18 cellular contexts compared by ENCODE assay signal in genomic region chr9:4497855-4498254, GRCh38. TPM values are rescaled to one million over a fixed set of nuclear protein-coding genes. Genes with fewer than 3 reads are reported as not detected.
DNase-seq lines count a peak whose midpoint lies in the region; ATAC-seq and TF ChIP-seq lines count a peak whose summit lies in the region.
"Had no signal": no experiment of that assay in that cellular context is flagged by ENCODE, and none has a peak within 500 bp of the region (broad histone marks: within the 10 kb centered on the region; RNA-seq: fewer than 3 reads in every experiment).

No MANE protein-coding gene starts in this region.

- no peak overlapping the region for H2BK15ac ChIP-seq in IMR-90 (ENCODE audit: low read depth, low read length)

- no TSS peak for BruUV-seq in IMR-90 (replicated peaks; lab: Mats Ljungman, UMichigan)

- no peak overlapping the region for H2BK120ac ChIP-seq in IMR-90 (ENCODE audit: low read depth, low read length)

- no peak for TF ChIP-seq EP300 in sigmoid colon (IDR thresholded peaks at IDR 0.05)

- no peak for TF ChIP-seq RAD21 in IMR-90 (IDR thresholded peaks at IDR 0.05; ENCODE audit: low read length)

- CTCF ChIA-PET in IMR-90 (lab: Yijun Ruan, JAX) (interaction anchor here (0.5 kb wide), 1 partner anchor 1388 kb away, joined by 5 read pairs; no protein-coding TSS in a partner anchor), WTC11 (lab: Charles Lee) (no interaction called here)

- TF ChIP-seq POLR2A in IMR-90 (IDR thresholded peaks at IDR 0.05; ENCODE audit: low read depth, low read length) (no peak), sigmoid colon (IDR thresholded peaks at IDR 0.05) (no peak)

- H2BK5ac ChIP-seq in IMR-90 (ENCODE audit: low read depth, low read length, poor library complexity, severe bottlenecking), result no peak overlapping the region

- no peak overlapping the region for H3K4me2 ChIP-seq in IMR-90 (ENCODE audit: low read depth, low read length)

- no peak overlapping the region for H2AK9ac ChIP-seq in IMR-90 (replicated peaks; ENCODE audit: low read depth, low read length, poor library complexity)

- DNase-seq in GM03348 (ENCODE audit: low spot score) (peak; percentile 61), IMR-90 (peak; percentile 39), fibroblast of peridontal ligament (ENCODE audit: extremely low read depth) (peak; percentile 90), sigmoid colon (no peak), WTC11 (ENCODE audit: low spot score) (no peak), NCI-H748 (lab: John Stamatoyannopoulos, UW; ENCODE audit: unreplicated experiment) (no peak), NCI-H2081 (lab: John Stamatoyannopoulos, UW) (no peak)
- DNase-seq: CD8-positive, alpha-beta T cell; effector memory CD8-positive, alpha-beta T cell; heart left ventricle; left ventricle myocardium superior; NCI-H2171 treated with DMSO at 0.1 percent for 48 hours; nephron progenitor cell; substantia nigra had no signal

- ATAC-seq in IMR-90 (ENCODE audit: low read depth), result peak; percentile 32
- no peak for ATAC-seq in WTC11
- no peak for ATAC-seq in GM21526 (IDR thresholded peaks at IDR 0.05; ENCODE audit: low FRiP score, unreplicated experiment)
- ATAC-seq: CD8-positive, alpha-beta T cell; effector memory CD8-positive, alpha-beta T cell; heart left ventricle; left ventricle myocardium superior had no signal

- peaks cover 2% of the 10 kb centered on the region; the same call in 1 of the 2 replicates for H3K27me3 Mint-ChIP-seq in WTC11 (ENCODE audit: low read depth)

- no peaks in the 10 kb centered on the region for H3K9me3 Mint-ChIP-seq in WTC11
- H3K9me3 Mint-ChIP-seq: activated T-helper 1 cell treated with anti-CD3 and anti-CD28 coated beads, Interleukin-12 subunit alpha, Interleukin-12 subunit beta, Interleukin-2, Interleukin-4 antibody, amounts not matched to agents 30 ng/mL and 10 ng/mL and 1 ng/mL, durations not matched to agents 14 hours and 24 hours and 36 hours; CD8-positive, alpha-beta T cell; effector memory CD8-positive, alpha-beta T cell; nephron progenitor cell had no signal

- H3K4me3 ChIP-seq in IMR-90 (ENCODE audit: insufficient read depth, low read depth, low read length) (no peak overlapping the region), sigmoid colon (no peak overlapping the region)
- H3K4me3 ChIP-seq: ascending aorta, heart left ventricle had no signal

- peaks cover 3% of the 10 kb centered on the region; the same call in 1 of the 2 replicates for H3K27me3 ChIP-seq in IMR-90 (ENCODE audit: control insufficient read depth, insufficient read depth, low read length)
- H3K27me3 ChIP-seq in sigmoid colon, result no peaks in the 10 kb centered on the region
- H3K27me3 ChIP-seq: ascending aorta had no signal

- POLR2A ChIA-PET in IMR-90 (lab: Charles Lee; ENCODE audit: unreplicated experiment) (no interaction called here), WTC11 (lab: Charles Lee) (no interaction called here)

- H3K4me1 Mint-ChIP-seq in WTC11, result peaks cover 19% of the 10 kb centered on the region

- H3K36me3 ChIP-seq in IMR-90 (ENCODE audit: control insufficient read depth, insufficient read depth, low read length), result no peaks in the 10 kb centered on the region
- no peaks in the 10 kb centered on the region for H3K36me3 ChIP-seq in sigmoid colon
- H3K36me3 ChIP-seq: ascending aorta, heart left ventricle had no signal

- H2BK20ac ChIP-seq in IMR-90 (ENCODE audit: low read depth, low read length), result no peak overlapping the region

- H3K23ac ChIP-seq in IMR-90 (ENCODE audit: low read depth, low read length), result no peak overlapping the region

- no peak for TF ChIP-seq CTCF in IMR-90 (conservative IDR thresholded peaks at IDR 0.05; ENCODE audit: low read depth, low read length)
- no peak for TF ChIP-seq CTCF in sigmoid colon (IDR thresholded peaks at IDR 0.05)
- no peak for TF ChIP-seq CTCF in WTC11 (IDR thresholded peaks at IDR 0.05)

- no peak overlapping the region for H3K4ac ChIP-seq in IMR-90 (ENCODE audit: low read depth, low read length)

- H3K36me3 Mint-ChIP-seq in WTC11, result no peaks in the 10 kb centered on the region
- H3K36me3 Mint-ChIP-seq: CD8-positive, alpha-beta T cell had no signal

- no peak overlapping the region for H3K56ac ChIP-seq in IMR-90 (ENCODE audit: extremely low read depth, insufficient read depth, low read length)

- no peaks in the 10 kb centered on the region for H3K9me1 ChIP-seq in IMR-90 (ENCODE audit: insufficient read depth, low read length)

- no peak overlapping the region for H3K18ac ChIP-seq in IMR-90 (ENCODE audit: low read depth, low read length)

- H3K27ac Mint-ChIP-seq in WTC11, result no peak overlapping the region
- H3K27ac Mint-ChIP-seq: activated T-helper 1 cell treated with anti-CD3 and anti-CD28 coated beads, Interleukin-12 subunit alpha, Interleukin-12 subunit beta, Interleukin-2, Interleukin-4 antibody, amounts not matched to agents 30 ng/mL and 10 ng/mL and 1 ng/mL, durations not matched to agents 14 hours and 24 hours and 36 hours; CD8-positive, alpha-beta T cell; nephron progenitor cell had no signal

- no peak overlapping the region for H4K8ac ChIP-seq in IMR-90 (ENCODE audit: low read depth in 2 of 2, low read length in 2 of 2)

- intact Hi-C loops in IMR-90 (cut with micrococcal nuclease), result no loop called here
- intact Hi-C loops in sigmoid colon (cut with DNase I), result no loop called here

- no peak overlapping the region for H3K9ac ChIP-seq in IMR-90 (ENCODE audit: low read depth, low read length)

- H3K79me1 ChIP-seq in IMR-90 (ENCODE audit: low read depth in 1 of 2, low read length in 2 of 2), result no peaks in the 10 kb centered on the region

- no CpG with 5 or more reads among the region's 1 CpG for WGBS in IMR-90 (ENCODE audit: extremely low coverage in 2 of 2, insufficient read length in 1 of 2), 2 experiments
- 11 to 54% methylated on average over 1 of the region's 1 CpG for WGBS in sigmoid colon, 2 donors

- H3K27ac ChIP-seq in IMR-90 (ENCODE audit: insufficient read depth, low read length), result no peak overlapping the region
- peak overlapping the region in 3 of 4 donors; percentile 17 to 65 (median 49) for H3K27ac ChIP-seq in sigmoid colon
- H3K27ac ChIP-seq: ascending aorta, HL-60 had no signal

- dilution Hi-C loops in IMR-90 (cut with HindIII; ENCODE audit: low sequenced_read_pairs, unreplicated experiment), result no loop called here

- no peaks in the 10 kb centered on the region for H3K4me1 ChIP-seq in IMR-90 (ENCODE audit: control insufficient read depth, insufficient read depth, low read length)
- H3K4me1 ChIP-seq in sigmoid colon, result peaks cover 0 to 14% (median 9%) of the 10 kb centered on the region in 4 donors
- H3K4me1 ChIP-seq: ascending aorta had no signal

- H4K5ac ChIP-seq in IMR-90 (ENCODE audit: low read depth, low read length), result no peak overlapping the region

- in situ Hi-C loops in IMR-90 (cut with MboI; ENCODE audit: low sequenced_read_pairs), result no loop called here

- H3K14ac ChIP-seq in IMR-90 (replicated peaks; ENCODE audit: low read depth, low read length), result no peak overlapping the region

- H2AK5ac ChIP-seq in IMR-90 (ENCODE audit: low read depth, low read length), result no peak overlapping the region

- no peak overlapping the region for H2AFZ ChIP-seq in IMR-90 (replicated peaks; ENCODE audit: low read length, poor library complexity)

- no peaks in the 10 kb centered on the region for H4K20me1 ChIP-seq in IMR-90 (ENCODE audit: insufficient read depth, low read length)

- H3K9me3 ChIP-seq in IMR-90 (ENCODE audit: control insufficient read depth, insufficient read depth, low read length), result no peaks in the 10 kb centered on the region
- no peaks in the 10 kb centered on the region for H3K9me3 ChIP-seq in sigmoid colon
- H3K9me3 ChIP-seq: ascending aorta, heart left ventricle had no signal

- no peak overlapping the region for H4K91ac ChIP-seq in IMR-90 (ENCODE audit: insufficient read depth, low read depth, low read length)

- no peak overlapping the region for H3K4me3 Mint-ChIP-seq in WTC11
- H3K4me3 Mint-ChIP-seq: activated T-helper 1 cell treated with anti-CD3 and anti-CD28 coated beads, Interleukin-12 subunit alpha, Interleukin-12 subunit beta, Interleukin-2, Interleukin-4 antibody, amounts not matched to agents 30 ng/mL and 10 ng/mL and 1 ng/mL, durations not matched to agents 14 hours and 24 hours and 36 hours; CD8-positive, alpha-beta T cell; effector memory CD8-positive, alpha-beta T cell; nephron progenitor cell had no signal

TF ChIP-seq in IMR-90, 13 proteins besides CTCF, POLR2A, EP300 and RAD21 (continues in another document):
- TF ChIP-seq MXI1 (IDR thresholded peaks at IDR 0.05; ENCODE audit: borderline replicate concordance, low read depth, low read length), result no peak
- TF ChIP-seq NFE2L2 (IDR thresholded peaks at IDR 0.05; ENCODE audit: low read depth, low read length), result no peak
- no peak for TF ChIP-seq BHLHE40 (IDR thresholded peaks at IDR 0.05; ENCODE audit: low read depth, low read length)
- no peak for TF ChIP-seq FOS (IDR thresholded peaks at IDR 0.05; ENCODE audit: low read depth, low read length)
- TF ChIP-seq RCOR1 (IDR thresholded peaks at IDR 0.05; ENCODE audit: insufficient replicate concordance, low read length), result no peak

TF ChIP-seq in WTC11, 78 proteins besides CTCF, POLR2A, EP300 and RAD21 (continues in another document):
- TF ChIP-seq RORB (CRISPR knock-in tag; IDR thresholded peaks at IDR 0.05), result no peak

RNA-seq across cellular contexts. Expression of gene SLC1A1, which starts 7.6 kb away (rescaled TPM):
- total RNA-seq in IMR-90 (2012; rRNA removed) (3.9 and 4.1 TPM in 2 replicates), sigmoid colon (1 to 10 TPM; 3.3 to 7.5 (median 5.3) TPM), WTC11 (2021) (7.0 to 8.5 TPM (median 7.1 TPM) in 3 replicates)
- polyA plus RNA-seq in IMR-90 (2012; rRNA removed) (1.7 and 2.2 TPM in 2 replicates), sigmoid colon (1 to 10 TPM; 4.4 to 5.4 (median 5.2) TPM)
- polyA plus RNA-seq in IMR-90 (2012; cell fraction: cytosol; rRNA removed), result 1.2 and 1.7 TPM in 2 replicates
- 0.72 and 2.0 TPM in 2 replicates for polyA plus RNA-seq in IMR-90 (2012; cell fraction: nucleus; rRNA removed; ENCODE audit: low replicate concordance)
- total RNA-seq: activated T-helper 1 cell treated with anti-CD3 and anti-CD28 coated beads, Interleukin-12 subunit alpha, Interleukin-12 subunit beta, Interleukin-2, Interleukin-4 antibody, amounts not matched to agents 30 ng/mL and 10 ng/mL and 1 ng/mL, durations not matched to agents 14 hours and 24 hours and 36 hours; CD8-positive, alpha-beta T cell had no signal

Comparison
In these comparisons a context has a peak if more than half of its experiments do, and no peak if none do; other contexts are left out.
1. DNase-seq: peak in GM03348 (single experiment), IMR-90 (single experiment) and fibroblast of peridontal ligament (single experiment); none in sigmoid colon (single experiment), WTC11 (single experiment), NCI-H748 (single experiment) and NCI-H2081 (0 of 2).